In the genomic region with DNA sequence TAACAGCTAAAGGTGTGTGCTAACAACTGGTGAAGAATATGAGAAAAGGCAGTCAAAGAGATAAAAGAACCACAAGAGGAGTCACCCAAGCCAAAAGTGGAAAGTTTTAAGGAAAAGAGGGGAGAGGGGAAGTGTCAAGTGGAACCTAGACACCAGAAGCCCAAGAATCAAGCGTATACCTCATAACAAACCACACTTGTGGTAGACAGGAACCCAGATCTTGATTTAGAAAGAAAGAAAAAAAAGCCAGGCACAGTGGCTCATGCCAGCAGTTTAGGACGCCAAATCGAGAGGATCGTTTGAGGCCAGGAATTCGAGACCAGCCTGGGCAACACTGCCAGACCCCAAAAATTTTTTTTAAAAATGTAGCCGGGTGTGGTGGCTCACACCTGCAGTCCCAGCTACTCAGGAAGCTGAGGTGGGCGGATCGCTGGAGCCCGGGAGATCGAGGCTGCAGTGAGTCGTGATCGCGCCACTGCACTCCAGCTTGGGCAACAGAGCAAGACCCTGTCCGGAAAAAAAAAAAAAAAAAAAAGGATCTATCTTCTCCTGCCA, we compare ENCODE assay signal across 8 cellular contexts. TPM values are rescaled to one million over a fixed set of nuclear protein-coding genes. Genes with fewer than 3 reads are reported as not detected.
DNase-seq lines count a peak whose midpoint lies in the region; FAIRE-seq and TF ChIP-seq lines count a peak whose summit lies in the region.

No MANE protein-coding gene starts in this region.

- peaks cover 33% of the 10 kb centered on the region for H3K4me1 Mint-ChIP-seq in activated T-helper 1 cell treated with anti-CD3 and anti-CD28 coated beads, Interleukin-12 subunit alpha, Interleukin-12 subunit beta, Interleukin-2, Interleukin-4 antibody, amounts not matched to agents 30 ng/mL and 10 ng/mL and 1 ng/mL, durations not matched to agents 14 hours and 24 hours and 36 hours (ENCODE audit: low read depth)
- peaks cover 30% of the 10 kb centered on the region for H3K4me1 Mint-ChIP-seq in type B pancreatic cell (ENCODE audit: unreplicated experiment)

- H3K36me3 ChIP-seq in HEK293 (ENCODE audit: control insufficient read depth in 2 of 2, insufficient read depth in 1 of 2, low read length in 2 of 2) = peaks cover 0 to 24% of the 10 kb centered on the region in 2 experiments; a peak in 2 of 3 replicates
- peaks cover 0 to 8% of the 10 kb centered on the region in 2 experiments for H3K36me3 ChIP-seq in keratinocyte (ENCODE audit: control insufficient read depth in 2 of 2, extremely low read depth in 1 of 2, insufficient read depth in 2 of 2, low read length in 2 of 2)

- H3K36me3 Mint-ChIP-seq in activated T-helper 1 cell treated with anti-CD3 and anti-CD28 coated beads, Interleukin-12 subunit alpha, Interleukin-12 subunit beta, Interleukin-2, Interleukin-4 antibody, amounts not matched to agents 30 ng/mL and 10 ng/mL and 1 ng/mL, durations not matched to agents 14 hours and 24 hours and 36 hours (ENCODE audit: low read depth) = peaks cover 22% of the 10 kb centered on the region
- H3K36me3 Mint-ChIP-seq in type B pancreatic cell = peaks cover 12% of the 10 kb centered on the region

- H3K4me1 ChIP-seq in HEK293 (ENCODE audit: control insufficient read depth, insufficient read depth, low read length) (no peaks in the 10 kb centered on the region), keratinocyte (ENCODE audit: control insufficient read depth, extremely low read depth, insufficient read depth, low read length) (peaks cover 23% of the 10 kb centered on the region)

- peak overlapping the region; percentile 91 for H3K4me2 ChIP-seq in keratinocyte (ENCODE audit: control insufficient read depth, extremely low read depth, insufficient read depth, low read depth, low read length)

- H3K27ac Mint-ChIP-seq in activated T-helper 1 cell treated with anti-CD3 and anti-CD28 coated beads, Interleukin-12 subunit alpha, Interleukin-12 subunit beta, Interleukin-2, Interleukin-4 antibody, amounts not matched to agents 30 ng/mL and 10 ng/mL and 1 ng/mL, durations not matched to agents 14 hours and 24 hours and 36 hours = peak overlapping the region; percentile 93
- H3K27ac Mint-ChIP-seq in type B pancreatic cell = peak overlapping the region; percentile 77

- peak; percentile 4 for DNase-seq in activated T-helper 1 cell treated with anti-CD3 and anti-CD28 coated beads, Interleukin-12 subunit alpha, Interleukin-12 subunit beta, Interleukin-2, Interleukin-4 antibody, amounts not matched to agents 30 ng/mL and 10 ng/mL and 1 ng/mL, durations not matched to agents 14 hours and 24 hours and 36 hours (ENCODE audit: low spot score)
- DNase-seq in keratinocyte (ENCODE audit: low read depth, low spot score) = no peak
- DNase-seq in type B pancreatic cell (ENCODE audit: extremely low spot score, unreplicated experiment) = no peak
- DNase-seq in GOT3 (lab: John Stamatoyannopoulos, UW) = no peak
- DNase-seq in ACHN = no peak
- DNase-seq in KG1 (lab: John Stamatoyannopoulos, UW) = no peak

- H3K79me2 ChIP-seq in keratinocyte (ENCODE audit: control insufficient read depth, insufficient read depth, low read length) = peaks cover 47% of the 10 kb centered on the region

- H3K9me1 ChIP-seq in keratinocyte (ENCODE audit: control insufficient read depth, extremely low read depth, insufficient read depth, low read length) = peaks cover 2% of the 10 kb centered on the region

- H2AFZ ChIP-seq in keratinocyte (ENCODE audit: control insufficient read depth, low read length) = peak overlapping the region; percentile 96

- peak overlapping the region; percentile 95 for H3K9ac ChIP-seq in keratinocyte (ENCODE audit: control insufficient read depth, extremely low read depth, insufficient read depth, low read length)

- POLR2A ChIA-PET in HEK293 (lab: Yijun Ruan, JAX) = interaction anchor here (0.7 to 2.1 kb wide), 9 partner anchors 10 to 398 kb away, joined by 3 to 14 read pairs (median 3); partner anchors contain the start of genes MRTFA, ST13 and XPNPEP3

- H3K9me3 Mint-ChIP-seq in activated T-helper 1 cell treated with anti-CD3 and anti-CD28 coated beads, Interleukin-12 subunit alpha, Interleukin-12 subunit beta, Interleukin-2, Interleukin-4 antibody, amounts not matched to agents 30 ng/mL and 10 ng/mL and 1 ng/mL, durations not matched to agents 14 hours and 24 hours and 36 hours = no peaks in the 10 kb centered on the region
- no peaks in the 10 kb centered on the region for H3K9me3 Mint-ChIP-seq in type B pancreatic cell

- peak overlapping the region; percentile 71; the same call in 1 of the 2 replicates for H3K27ac ChIP-seq in 22Rv1
- peak overlapping the region; percentile 91; the same call in 1 of the 2 replicates for H3K27ac ChIP-seq in HEK293 (ENCODE audit: extremely low read depth, low read depth, low read length)
- H3K27ac ChIP-seq in keratinocyte (ENCODE audit: control insufficient read depth, insufficient read depth, low read length) = peak overlapping the region; percentile 84

- intact Hi-C loops in activated T-helper 1 cell treated with anti-CD3 and anti-CD28 coated beads, Interleukin-12 subunit alpha, Interleukin-12 subunit beta, Interleukin-2, Interleukin-4 antibody, amounts not matched to agents 30 ng/mL and 10 ng/mL and 1 ng/mL, durations not matched to agents 14 hours and 24 hours and 36 hours (cut with micrococcal nuclease) = loop anchor here (1.0 to 5.0 kb wide), 7 partner anchors 107 to 641 kb away; partner anchors contain the start of genes MRTFA, RBX1 and TNRC6B

- TF ChIP-seq CTCF in 22Rv1 (IDR thresholded peaks at IDR 0.05) (no peak), HEK293 (tag by site-specific recombination; IDR thresholded peaks at IDR 0.05) (no peak), keratinocyte (optimal IDR thresholded peaks at IDR 0.05 in 1 of 3, IDR thresholded peaks at IDR 0.05 in 1 of 3, conservative IDR thresholded peaks at IDR 0.05 in 1 of 3; ENCODE audit: extremely low read depth in 1 of 3, insufficient read depth in 2 of 3, low read length in 3 of 3) (no peak), type B pancreatic cell (conservative IDR thresholded peaks at IDR 0.05) (no peak)

- peak overlapping the region; percentile 87 for H3K4me3 Mint-ChIP-seq in activated T-helper 1 cell treated with anti-CD3 and anti-CD28 coated beads, Interleukin-12 subunit alpha, Interleukin-12 subunit beta, Interleukin-2, Interleukin-4 antibody, amounts not matched to agents 30 ng/mL and 10 ng/mL and 1 ng/mL, durations not matched to agents 14 hours and 24 hours and 36 hours
- peak overlapping the region; percentile 96 for H3K4me3 Mint-ChIP-seq in type B pancreatic cell

- no peak for FAIRE-seq in keratinocyte (lab: Jason Lieb, UNC)

- H3K4me3 ChIP-seq in HEK293 (ENCODE audit: low read depth, low read length) = peak overlapping the region; percentile 87
- H3K4me3 ChIP-seq in keratinocyte (ENCODE audit: control insufficient read depth in 2 of 3, extremely low read depth in 1 of 3, insufficient read depth in 2 of 3, low read depth in 1 of 3, low read length in 3 of 3) = peak overlapping the region; percentile 71 to 95 (median 86)

- H3K9me3 ChIP-seq in HEK293 (ENCODE audit: control insufficient read depth, insufficient read depth, low read depth, low read length) (no peaks in the 10 kb centered on the region), keratinocyte (ENCODE audit: control insufficient read depth, low read depth, low read length) (no peaks in the 10 kb centered on the region)

- no peaks in the 10 kb centered on the region for H3K27me3 Mint-ChIP-seq in activated T-helper 1 cell treated with anti-CD3 and anti-CD28 coated beads, Interleukin-12 subunit alpha, Interleukin-12 subunit beta, Interleukin-2, Interleukin-4 antibody, amounts not matched to agents 30 ng/mL and 10 ng/mL and 1 ng/mL, durations not matched to agents 14 hours and 24 hours and 36 hours (ENCODE audit: insufficient read depth)
- H3K27me3 Mint-ChIP-seq in type B pancreatic cell = no peaks in the 10 kb centered on the region

- in situ Hi-C loops in ACHN (cut with HindIII; ENCODE audit: low pct_ligation_motif_present, low pct_unique_long_range_greater_than_20kb, low sequenced_read_pairs) = no loop called here

- dilution Hi-C loops in keratinocyte (cut with MboI; ENCODE audit: extremely low pct_ligation_motif_present, low sequenced_read_pairs) = no loop called here

- CTCF ChIA-PET in HEK293 (lab: Yijun Ruan, JAX) = interaction anchor here (0.6 to 1.7 kb wide), 5 partner anchors 12 to 114 kb away, joined by 3 to 7 read pairs (median 3); no protein-coding TSS in a partner anchor

- H3K27me3 ChIP-seq in keratinocyte (ENCODE audit: control insufficient read depth, extremely low read depth, insufficient read depth, low read length) = no peaks in the 10 kb centered on the region

- no peaks in the 10 kb centered on the region for H4K20me1 ChIP-seq in keratinocyte (ENCODE audit: control insufficient read depth, extremely low read depth, insufficient read depth, low read length)

RNA-seq across cellular contexts. Expression of gene SLC25A17, which starts 0.9 kb away (rescaled TPM):
- total RNA-seq in activated T-helper 1 cell treated with anti-CD3 and anti-CD28 coated beads, Interleukin-12 subunit alpha, Interleukin-12 subunit beta, Interleukin-2, Interleukin-4 antibody, amounts not matched to agents 30 ng/mL and 10 ng/mL and 1 ng/mL, durations not matched to agents 14 hours and 24 hours and 36 hours = 29.4 and 34.0 TPM in 2 replicates
- 31.7 to 40.0 TPM (median 38.0 TPM) in 3 replicates for polyA plus RNA-seq in keratinocyte
- polyA plus RNA-seq in keratinocyte (2011; ENCODE audit: low read depth) = 8.5 TPM
- polyA plus RNA-seq in keratinocyte (2011; cell fraction: cytosol; rRNA removed) = 16.6 and 36.5 TPM in 2 replicates
- 41.5 and 47.0 TPM in 2 replicates for polyA plus RNA-seq in keratinocyte (2011; cell fraction: nucleus; rRNA removed)
- 20.4 and 25.0 TPM in 2 replicates for polyA plus RNA-seq in keratinocyte (2012; ENCODE audit: low replicate concordance)
- 8.7 to 27.1 TPM (median 20.2 TPM) in 3 replicates for polyA minus RNA-seq in keratinocyte
- polyA minus RNA-seq in keratinocyte (2011; cell fraction: cytosol; rRNA and poly(A)+ RNA removed) = 16.7 TPM
- 15.6 and 29.9 TPM in 2 replicates for polyA minus RNA-seq in keratinocyte (2011; cell fraction: nucleus; rRNA and poly(A)+ RNA removed)
- 22.7 and 23.8 TPM in 2 replicates for total RNA-seq in type B pancreatic cell (ENCODE audit: low replicate concordance)

RNA-seq across cellular contexts. Expression of gene ST13, which starts 38.2 kb away (rescaled TPM):
- total RNA-seq in activated T-helper 1 cell treated with anti-CD3 and anti-CD28 coated beads, Interleukin-12 subunit alpha, Interleukin-12 subunit beta, Interleukin-2, Interleukin-4 antibody, amounts not matched to agents 30 ng/mL and 10 ng/mL and 1 ng/mL, durations not matched to agents 14 hours and 24 hours and 36 hours = 190 and 192 TPM in 2 replicates
- 111 to 185 TPM (median 166 TPM) in 3 replicates for polyA plus RNA-seq in keratinocyte
- 344 TPM for polyA plus RNA-seq in keratinocyte (2011; ENCODE audit: low read depth)
- 146 and 187 TPM in 2 replicates for polyA plus RNA-seq in keratinocyte (2011; cell fraction: cytosol; rRNA removed)
- 62.5 and 96.7 TPM in 2 replicates for polyA plus RNA-seq in keratinocyte (2011; cell fraction: nucleus; rRNA removed)
- polyA plus RNA-seq in keratinocyte (2012; ENCODE audit: low replicate concordance) = 195 and 236 TPM in 2 replicates
- polyA minus RNA-seq in keratinocyte = 37.9 to 102 TPM (median 70.5 TPM) in 3 replicates
- 108 TPM for polyA minus RNA-seq in keratinocyte (2011; cell fraction: cytosol; rRNA and poly(A)+ RNA removed)
- 17.7 and 34.4 TPM in 2 replicates for polyA minus RNA-seq in keratinocyte (2011; cell fraction: nucleus; rRNA and poly(A)+ RNA removed)
- total RNA-seq in type B pancreatic cell (ENCODE audit: low replicate concordance) = 252 and 317 TPM in 2 replicates

RNA-seq across cellular contexts. Expression of gene XPNPEP3, which starts 38.7 kb away (rescaled TPM):
- 14.7 and 15.3 TPM in 2 replicates for total RNA-seq in activated T-helper 1 cell treated with anti-CD3 and anti-CD28 coated beads, Interleukin-12 subunit alpha, Interleukin-12 subunit beta, Interleukin-2, Interleukin-4 antibody, amounts not matched to agents 30 ng/mL and 10 ng/mL and 1 ng/mL, durations not matched to agents 14 hours and 24 hours and 36 hours
- polyA plus RNA-seq in keratinocyte = 18.0 to 27.6 TPM (median 21.1 TPM) in 3 replicates
- 3.2 TPM for polyA plus RNA-seq in keratinocyte (2011; ENCODE audit: low read depth)
- 10.5 and 15.7 TPM in 2 replicates for polyA plus RNA-seq in keratinocyte (2011; cell fraction: cytosol; rRNA removed)
- polyA plus RNA-seq in keratinocyte (2011; cell fraction: nucleus; rRNA removed) = 24.5 and 25.8 TPM in 2 replicates
- 6.9 and 7.5 TPM in 2 replicates for polyA plus RNA-seq in keratinocyte (2012; ENCODE audit: low replicate concordance)
- 39.6 to 47.1 TPM (median 41.6 TPM) in 3 replicates for polyA minus RNA-seq in keratinocyte
- polyA minus RNA-seq in keratinocyte (2011; cell fraction: cytosol; rRNA and poly(A)+ RNA removed) = 25.3 TPM
- polyA minus RNA-seq in keratinocyte (2011; cell fraction: nucleus; rRNA and poly(A)+ RNA removed) = 27.8 and 33.8 TPM in 2 replicates
- total RNA-seq in type B pancreatic cell (ENCODE audit: low replicate concordance) = 21.9 and 30.9 TPM in 2 replicates

RNA-seq across cellular contexts. Expression of gene DNAJB7, which starts 43.6 kb away (rescaled TPM):
- not detected in 2 replicates for total RNA-seq in activated T-helper 1 cell treated with anti-CD3 and anti-CD28 coated beads, Interleukin-12 subunit alpha, Interleukin-12 subunit beta, Interleukin-2, Interleukin-4 antibody, amounts not matched to agents 30 ng/mL and 10 ng/mL and 1 ng/mL, durations not matched to agents 14 hours and 24 hours and 36 hours
- polyA plus RNA-seq in keratinocyte = not detected in 3 replicates
- polyA plus RNA-seq in keratinocyte (2011; ENCODE audit: low read depth) = not detected
- not detected in 2 replicates for polyA plus RNA-seq in keratinocyte (2011; cell fraction: cytosol; rRNA removed)
- not detected in 2 replicates for polyA plus RNA-seq in keratinocyte (2011; cell fraction: nucleus; rRNA removed)
- 0.05 TPM in 1 of 2 replicates, not detected in the other for polyA plus RNA-seq in keratinocyte (2012; ENCODE audit: low replicate concordance)
- not detected in 3 replicates for polyA minus RNA-seq in keratinocyte
- not detected for polyA minus RNA-seq in keratinocyte (2011; cell fraction: cytosol; rRNA and poly(A)+ RNA removed)
- polyA minus RNA-seq in keratinocyte (2011; cell fraction: nucleus; rRNA and poly(A)+ RNA removed) = not detected in 2 replicates
- total RNA-seq in type B pancreatic cell (ENCODE audit: low replicate concordance) = 0.10 TPM in 1 of 2 replicates, not detected in the other
